6 cellular contexts compared by ENCODE assay signal in the genomic region with DNA sequence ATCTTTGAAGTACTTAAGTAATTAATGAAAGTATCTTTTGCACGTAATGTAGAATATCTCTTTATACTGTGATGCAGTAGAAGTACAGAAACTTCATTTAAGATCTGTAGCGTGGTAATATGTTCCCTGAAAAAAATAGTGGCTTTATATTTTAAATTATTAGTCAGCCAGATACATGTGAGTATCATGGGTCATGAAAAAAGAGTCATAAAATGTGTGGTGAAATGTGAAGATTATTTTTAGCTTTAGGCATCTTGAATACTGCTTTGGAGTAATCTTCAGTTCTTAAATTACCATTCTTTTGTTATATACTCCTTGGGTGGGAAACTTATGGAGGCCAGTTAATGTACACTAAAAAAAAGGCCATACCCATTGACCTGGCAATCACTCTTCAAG. TPM values are rescaled to one million over a fixed set of nuclear protein-coding genes. Genes with fewer than 3 reads are reported as not detected.
"Had no signal": no experiment of that assay in that cellular context is flagged by ENCODE, and none has a peak within 500 bp of the region (broad histone marks: within the 10 kb centered on the region; RNA-seq: fewer than 3 reads in every experiment).

No MANE protein-coding gene starts in this region.

RNA-seq across cellular contexts. Expression of a gene that starts 59.6 kb away (rescaled TPM):
- total RNA-seq: HT-29, HT1080, IMR-90, K562 had no signal
- polyA plus RNA-seq: HepG2, IgD-negative memory B cell, IMR-90 had no signal
